In the genomic region with DNA sequence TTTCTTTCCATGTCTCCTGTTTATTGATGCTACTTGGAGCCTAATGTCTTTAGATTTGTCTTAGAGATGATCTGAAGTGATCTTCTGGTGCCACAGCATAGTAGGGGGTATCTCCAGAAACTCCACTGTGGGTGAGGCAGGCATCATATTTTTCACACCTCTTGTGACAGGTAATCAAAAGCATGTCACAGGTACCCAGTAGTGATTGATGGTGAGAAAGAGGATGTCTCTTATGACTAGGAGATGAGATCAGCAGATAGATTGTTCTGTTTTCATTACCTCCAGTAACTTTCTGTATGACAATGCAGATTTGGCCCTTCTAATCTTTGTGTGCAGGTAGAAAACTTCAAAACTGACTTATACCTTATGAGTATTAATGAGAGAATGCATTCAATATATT, we compare ENCODE assay signal across 10 cellular contexts. TPM values are rescaled to one million over a fixed set of nuclear protein-coding genes. Genes with fewer than 3 reads are reported as not detected.
DNase-seq lines count a peak whose midpoint lies in the region; ATAC-seq and TF ChIP-seq lines count a peak whose summit lies in the region.
"Had no signal": no experiment of that assay in that cellular context is flagged by ENCODE, and none has a peak within 500 bp of the region (broad histone marks: within the 10 kb centered on the region; RNA-seq: fewer than 3 reads in every experiment).

No MANE protein-coding gene starts in this region.

- CTCF ChIA-PET in HEK293T (lab: Yijun Ruan, JAX), result interaction anchor here (1.0 kb wide), 1 partner anchor 152 kb away, joined by 3 read pairs; a partner anchor contains a TSS

- no peak overlapping the region for H3K4me3 Mint-ChIP-seq in activated naive CD8-positive, alpha-beta T cell treated with anti-CD3 and anti-CD28 coated beads for 36 hours

- no peak overlapping the region for H3K27ac Mint-ChIP-seq in activated naive CD8-positive, alpha-beta T cell treated with anti-CD3 and anti-CD28 coated beads for 36 hours

- no peaks in the 10 kb centered on the region for H3K9me3 Mint-ChIP-seq in activated naive CD8-positive, alpha-beta T cell treated with anti-CD3 and anti-CD28 coated beads for 36 hours

- H3K36me3 ChIP-seq in H7 (replicated peaks; ENCODE audit: control insufficient read depth, insufficient read depth, low read length), result no peaks in the 10 kb centered on the region

- POLR2A ChIA-PET in HEK293T (lab: Yijun Ruan, JAX), result interaction anchor here (0.6 kb wide), 1 partner anchor 24 kb away, joined by 3 read pairs; no protein-coding TSS in a partner anchor

- H3K27me3 ChIP-seq in H7 (ENCODE audit: control insufficient read depth, insufficient read depth, low read length), result no peaks in the 10 kb centered on the region

- peaks cover 53% of the 10 kb centered on the region for H3K4me1 Mint-ChIP-seq in activated naive CD8-positive, alpha-beta T cell treated with anti-CD3 and anti-CD28 coated beads for 36 hours

- H3K4me3 ChIP-seq in H7 (ENCODE audit: insufficient read depth, low read depth, low read length), result no peak overlapping the region

- DNase-seq in activated naive CD8-positive, alpha-beta T cell treated with anti-CD3 and anti-CD28 coated beads for 36 hours, result peak; percentile 30
- DNase-seq in H7, result no peak
- DNase-seq in mesenteric fat pad (ENCODE audit: low spot score), result no peak
- DNase-seq in HEK293T (ENCODE audit: extremely low spot score), result no peak
- DNase-seq in DMS114 treated with DMSO at 0.1 percent for 48 hours (lab: John Stamatoyannopoulos, UW; ENCODE audit: unreplicated experiment), result no peak
- DNase-seq: KBM-7, midbrain had no signal

- ATAC-seq in GM18498 (IDR thresholded peaks at IDR 0.05; ENCODE audit: unreplicated experiment) (peak; percentile 62), GM19463 (IDR thresholded peaks at IDR 0.05; ENCODE audit: unreplicated experiment) (peak; percentile 56), HG03097 (IDR thresholded peaks at IDR 0.05; ENCODE audit: low FRiP score, unreplicated experiment) (peak; percentile 40)

- no peaks in the 10 kb centered on the region for H3K27me3 Mint-ChIP-seq in activated naive CD8-positive, alpha-beta T cell treated with anti-CD3 and anti-CD28 coated beads for 36 hours

- peaks cover 43% of the 10 kb centered on the region for H3K36me3 Mint-ChIP-seq in activated naive CD8-positive, alpha-beta T cell treated with anti-CD3 and anti-CD28 coated beads for 36 hours

TF ChIP-seq in HEK293T, 16 proteins besides CTCF, POLR2A, EP300 and RAD21:
- TF ChIP-seq L3MBTL2 (conservative IDR thresholded peaks at IDR 0.05) (no peak), SUZ12 (IDR thresholded peaks at IDR 0.05) (no peak), NFRKB (IDR thresholded peaks at IDR 0.05) (no peak), BHLHE40 (IDR thresholded peaks at IDR 0.05; ENCODE audit: borderline replicate concordance) (no peak), FOXA1 (IDR thresholded peaks at IDR 0.05) (no peak), FOXK2 (IDR thresholded peaks at IDR 0.05) (no peak), ELF4 (IDR thresholded peaks at IDR 0.05) (no peak), SP1 (IDR thresholded peaks at IDR 0.05) (no peak), FOXM1 (IDR thresholded peaks at IDR 0.05; ENCODE audit: borderline replicate concordance) (no peak), ZNF384 (IDR thresholded peaks at IDR 0.05) (no peak), CTBP1 (IDR thresholded peaks at IDR 0.05; ENCODE audit: borderline replicate concordance) (no peak), TARDBP (IDR thresholded peaks at IDR 0.05) (no peak), ARNT (IDR thresholded peaks at IDR 0.05) (no peak), LEF1 (IDR thresholded peaks at IDR 0.05; ENCODE audit: borderline replicate concordance) (no peak), HDGF (IDR thresholded peaks at IDR 0.05; ENCODE audit: borderline replicate concordance) (no peak)
- TF ChIP-seq, protein P1, sequence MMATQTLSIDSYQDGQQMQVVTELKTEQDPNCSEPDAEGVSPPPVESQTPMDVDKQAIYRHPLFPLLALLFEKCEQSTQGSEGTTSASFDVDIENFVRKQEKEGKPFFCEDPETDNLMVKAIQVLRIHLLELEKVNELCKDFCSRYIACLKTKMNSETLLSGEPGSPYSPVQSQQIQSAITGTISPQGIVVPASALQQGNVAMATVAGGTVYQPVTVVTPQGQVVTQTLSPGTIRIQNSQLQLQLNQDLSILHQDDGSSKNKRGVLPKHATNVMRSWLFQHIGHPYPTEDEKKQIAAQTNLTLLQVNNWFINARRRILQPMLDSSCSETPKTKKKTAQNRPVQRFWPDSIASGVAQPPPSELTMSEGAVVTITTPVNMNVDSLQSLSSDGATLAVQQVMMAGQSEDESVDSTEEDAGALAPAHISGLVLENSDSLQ (IDR thresholded peaks at IDR 0.05), result no peak

RNA-seq across cellular contexts. Expression of a gene that starts 13.5 kb away (rescaled TPM):
- 10 to 100 TPM; 73.7 to 76.4 TPM for total RNA-seq in activated naive CD8-positive, alpha-beta T cell treated with anti-CD3 and anti-CD28 coated beads for 36 hours
- total RNA-seq in H7 (2014; rRNA removed; shearing (Covaris generic)), result 3.0 and 4.1 TPM in 2 replicates
- total RNA-seq in mesenteric fat pad, result 87.4 TPM

RNA-seq across cellular contexts. Expression of a gene that starts 54.8 kb away (rescaled TPM):
- total RNA-seq in activated naive CD8-positive, alpha-beta T cell treated with anti-CD3 and anti-CD28 coated beads for 36 hours, result not detected
- total RNA-seq in H7 (2014; rRNA removed; shearing (Covaris generic)), result 19.3 and 30.4 TPM in 2 replicates
- total RNA-seq in mesenteric fat pad, result 1.3 TPM

Comparison
In these comparisons a context has a peak if more than half of its experiments do, and no peak if none do; other contexts are left out.
1. RNA of a gene that starts 13.5 kb away (total RNA-seq): 87.4 TPM in mesenteric fat pad (single experiment) and 73.7 to 76.4 TPM in activated naive CD8-positive, alpha-beta T cell treated with anti-CD3 and anti-CD28 coated beads for 36 hours; 3.0 to 4.1 TPM in H7; every median in the first group is over 10 times any median in the second.
2. Peak in every context shown above with its lines, with median percentiles within 50 percentile points of each other: ATAC-seq.